In the genomic region with DNA sequence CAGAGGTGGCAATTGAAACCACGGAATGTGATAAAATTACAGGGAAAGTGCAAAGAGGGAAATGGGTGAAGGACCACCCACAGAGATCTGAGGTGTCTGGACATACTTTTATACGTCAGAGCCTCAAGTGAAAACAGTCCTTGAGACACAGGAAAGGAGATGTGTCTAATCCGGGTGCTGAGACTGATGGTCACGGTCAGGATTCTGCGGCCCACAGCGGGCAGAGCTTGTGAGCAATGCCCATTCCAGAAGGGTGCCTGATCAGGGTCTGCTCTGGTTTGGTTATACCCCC, we compare ENCODE assay signal across 22 cellular contexts.
"Had no signal": no experiment of that assay in that cellular context is flagged by ENCODE, and none has a peak within 500 bp of the region (broad histone marks: within the 10 kb centered on the region; RNA-seq: fewer than 3 reads in every experiment).

No MANE protein-coding gene starts in this region.

- H3K27me3 ChIP-seq: cardiac muscle cell, transverse colon, vagina had no signal

- H3K36me3 ChIP-seq: cardiac muscle cell, transverse colon had no signal

- H3K27ac Mint-ChIP-seq: activated naive CD8-positive, alpha-beta T cell treated with anti-CD3 and anti-CD28 coated beads for 36 hours; activated T-cell treated with anti-CD3 and anti-CD28 coated beads, Interleukin-2, amount 50 U/mL, for 24 hours; activated T-helper 17 cell treated with anti-CD3 and anti-CD28 coated beads, Interleukin-2, amount 50 U/mL, for 72 hours; natural killer cell; progenitor cell of endocrine pancreas; stimulated activated naive B cell treated with anti-CD40 and anti-IgM and Interleukin-4, amounts not matched to agents 10 μg/mL and 1 μg/mL and 100 μg/mL, for 72 hours; WTC11 had no signal

- FAIRE-seq: endometrium, kidney had no signal

- H3K4me3 ChIP-seq: cardiac muscle cell, transverse colon, vagina had no signal

- H3K27ac ChIP-seq: cardiac muscle cell, transverse colon, vagina had no signal

- H3K4me3 Mint-ChIP-seq: activated naive CD8-positive, alpha-beta T cell treated with anti-CD3 and anti-CD28 coated beads for 36 hours; activated T-cell treated with anti-CD3 and anti-CD28 coated beads, Interleukin-2, amount 50 U/mL, for 24 hours; activated T-helper 17 cell treated with anti-CD3 and anti-CD28 coated beads, Interleukin-2, amount 50 U/mL, for 72 hours; natural killer cell; stimulated activated naive B cell treated with anti-CD40 and anti-IgM and Interleukin-4, amounts not matched to agents 10 μg/mL and 1 μg/mL and 100 μg/mL, for 72 hours; WTC11 had no signal

- H3K9me3 Mint-ChIP-seq: activated T-cell treated with anti-CD3 and anti-CD28 coated beads, Interleukin-2, amount 50 U/mL, for 24 hours; activated T-helper 17 cell treated with anti-CD3 and anti-CD28 coated beads, Interleukin-2, amount 50 U/mL, for 72 hours; natural killer cell had no signal

- H3K36me3 Mint-ChIP-seq: natural killer cell had no signal

- ATAC-seq: activated T-helper 17 cell treated with anti-CD3 and anti-CD28 coated beads, Interleukin-2, amount 50 U/mL, for 72 hours; left lobe of liver; natural killer cell; stimulated activated naive B cell treated with anti-CD40 and anti-IgM and Interleukin-4, amounts not matched to agents 10 μg/mL and 1 μg/mL and 100 μg/mL, for 72 hours; WTC11 had no signal

- H3K4me1 ChIP-seq: transverse colon, vagina had no signal

- H3K27me3 Mint-ChIP-seq: activated naive CD8-positive, alpha-beta T cell treated with anti-CD3 and anti-CD28 coated beads for 36 hours; activated T-cell treated with anti-CD3 and anti-CD28 coated beads, Interleukin-2, amount 50 U/mL, for 24 hours; activated T-helper 17 cell treated with anti-CD3 and anti-CD28 coated beads, Interleukin-2, amount 50 U/mL, for 72 hours; progenitor cell of endocrine pancreas; stimulated activated naive B cell treated with anti-CD40 and anti-IgM and Interleukin-4, amounts not matched to agents 10 μg/mL and 1 μg/mL and 100 μg/mL, for 72 hours had no signal

- DNase-seq: activated CD4-positive, alpha-beta T cell treated with anti-CD3 and anti-CD28 coated beads, Interleukin-2, amount 50 U/mL, for 4 hours; activated CD8-positive, alpha-beta memory T cell treated with anti-CD3 and anti-CD28 coated beads for 24 hours; activated CD8-positive, alpha-beta memory T cell treated with anti-CD3 and anti-CD28 coated beads, Interleukin-2, amount 50 U/mL, for 4 hours; activated naive CD8-positive, alpha-beta T cell treated with anti-CD3 and anti-CD28 coated beads for 36 hours; activated T-cell treated with anti-CD3 and anti-CD28 coated beads, Interleukin-2, amount 50 U/mL, for 24 hours; effector CD4-positive, alpha-beta T cell; foreskin fibroblast; kidney; midbrain; natural killer cell; stimulated activated CD4-positive, alpha-beta T cell treated with anti-CD3 and anti-CD28 coated beads, Interleukin-2, amount 100 ng/mL, for 48 hours; stimulated activated CD8-positive, alpha-beta memory T cell treated with anti-CD3 and anti-CD28 coated beads, Interleukin-4, amount 100 ng/mL, for 48 hours; stimulated activated naive B cell treated with anti-CD40 and anti-IgM and Interleukin-4, amounts not matched to agents 10 μg/mL and 1 μg/mL and 100 μg/mL, for 72 hours; T-helper 9 cell; transverse colon had no signal

- H3K9me3 ChIP-seq: transverse colon, vagina had no signal

- H3K4me1 Mint-ChIP-seq: natural killer cell had no signal
